Comparison of ENCODE assay signal across 8 cellular contexts in genomic region chr12:79689041-79689476, GRCh38. TPM values are rescaled to one million over a fixed set of nuclear protein-coding genes. Genes with fewer than 3 reads are reported as not detected.
DNase-seq lines count a peak whose midpoint lies in the region; ATAC-seq, FAIRE-seq and TF ChIP-seq lines count a peak whose summit lies in the region.

No MANE protein-coding gene starts in this region.

- no peak for ATAC-seq in activated CD8-positive, alpha-beta T cell treated with anti-CD3 and anti-CD28 coated beads for 36 hours
- no peak for ATAC-seq in GM21786 (IDR thresholded peaks at IDR 0.05; ENCODE audit: unreplicated experiment)

- H3K9ac ChIP-seq in keratinocyte (ENCODE audit: control insufficient read depth, extremely low read depth, insufficient read depth, low read length), result peak overlapping the region; percentile 94

- H3K4me1 ChIP-seq in keratinocyte (ENCODE audit: control insufficient read depth, extremely low read depth, insufficient read depth, low read length), result peaks cover 44% of the 10 kb centered on the region
- H3K4me1 ChIP-seq in thymus (ENCODE audit: control insufficient read depth, insufficient read depth, low read length), result peaks cover 4% of the 10 kb centered on the region

- no peak for FAIRE-seq in keratinocyte (lab: Jason Lieb, UNC)

- H3K4me1 Mint-ChIP-seq in activated CD8-positive, alpha-beta T cell treated with anti-CD3 and anti-CD28 coated beads for 36 hours (ENCODE audit: low read depth), result peaks cover 8% of the 10 kb centered on the region

- H3K79me2 ChIP-seq in keratinocyte (ENCODE audit: control insufficient read depth, insufficient read depth, low read length), result peaks cover 60% of the 10 kb centered on the region

- H3K27ac ChIP-seq in keratinocyte (ENCODE audit: control insufficient read depth, insufficient read depth, low read length) (peak overlapping the region; percentile 99), thymus (ENCODE audit: low read depth) (no peak overlapping the region)

- H4K20me1 ChIP-seq in keratinocyte (ENCODE audit: control insufficient read depth, extremely low read depth, insufficient read depth, low read length), result peaks cover 3% of the 10 kb centered on the region

- H3K36me3 ChIP-seq in keratinocyte (ENCODE audit: control insufficient read depth in 2 of 2, extremely low read depth in 1 of 2, insufficient read depth in 2 of 2, low read length in 2 of 2), result peaks cover 0 to 2% of the 10 kb centered on the region in 2 experiments
- no peaks in the 10 kb centered on the region for H3K36me3 ChIP-seq in thymus (ENCODE audit: control insufficient read depth, insufficient read depth)

- no peaks in the 10 kb centered on the region for H3K36me3 Mint-ChIP-seq in activated CD8-positive, alpha-beta T cell treated with anti-CD3 and anti-CD28 coated beads for 36 hours (ENCODE audit: low read depth)

- peak overlapping the region; percentile 89 for H3K4me2 ChIP-seq in keratinocyte (ENCODE audit: control insufficient read depth, extremely low read depth, insufficient read depth, low read depth, low read length)

- H3K27me3 Mint-ChIP-seq in activated CD8-positive, alpha-beta T cell treated with anti-CD3 and anti-CD28 coated beads for 36 hours, result peaks cover 40% of the 10 kb centered on the region

- H3K4me3 ChIP-seq in AG09309 (ENCODE audit: control insufficient read depth, low read depth, low read length) (peak overlapping the region; percentile 99), keratinocyte (ENCODE audit: control insufficient read depth in 2 of 3, extremely low read depth in 1 of 3, insufficient read depth in 2 of 3, low read depth in 1 of 3, low read length in 3 of 3) (peak overlapping the region; percentile 80 to 97 (median 92)), thymus (ENCODE audit: low read length) (peak overlapping the region; percentile 82)

- DNase-seq in AG09309 (ENCODE audit: low read depth), result no peak
- DNase-seq in HCEC 1CT, result peak; percentile 5
- DNase-seq in activated CD8-positive, alpha-beta T cell treated with anti-CD3 and anti-CD28 coated beads for 36 hours, result no peak
- no peak for DNase-seq in keratinocyte (ENCODE audit: low read depth, low spot score)
- DNase-seq in hepatic stellate cell (ENCODE audit: low spot score), result no peak
- no peak for DNase-seq in head of caudate nucleus

- peak overlapping the region; percentile 63 for H3K4me3 Mint-ChIP-seq in activated CD8-positive, alpha-beta T cell treated with anti-CD3 and anti-CD28 coated beads for 36 hours

- no peaks in the 10 kb centered on the region for H3K9me1 ChIP-seq in keratinocyte (ENCODE audit: control insufficient read depth, extremely low read depth, insufficient read depth, low read length)

- H3K9me3 ChIP-seq in keratinocyte (ENCODE audit: control insufficient read depth, low read depth, low read length), result no peaks in the 10 kb centered on the region
- no peaks in the 10 kb centered on the region for H3K9me3 ChIP-seq in thymus (ENCODE audit: control insufficient read depth)

- dilution Hi-C loops in keratinocyte (cut with MboI; ENCODE audit: extremely low pct_ligation_motif_present, low sequenced_read_pairs), result no loop called here

- H3K27ac Mint-ChIP-seq in activated CD8-positive, alpha-beta T cell treated with anti-CD3 and anti-CD28 coated beads for 36 hours, result no peak overlapping the region

- H3K9me3 Mint-ChIP-seq in activated CD8-positive, alpha-beta T cell treated with anti-CD3 and anti-CD28 coated beads for 36 hours, result no peaks in the 10 kb centered on the region

- no peak overlapping the region for H2AFZ ChIP-seq in keratinocyte (ENCODE audit: control insufficient read depth, low read length)

- TF ChIP-seq CTCF in AG09309 (IDR thresholded peaks at IDR 0.05; ENCODE audit: control insufficient read depth, insufficient read depth, low read depth, low read length, missing control alignments) (no peak), keratinocyte (optimal IDR thresholded peaks at IDR 0.05 in 1 of 3, IDR thresholded peaks at IDR 0.05 in 1 of 3, conservative IDR thresholded peaks at IDR 0.05 in 1 of 3; ENCODE audit: extremely low read depth in 1 of 3, insufficient read depth in 2 of 3, low read length in 3 of 3) (no peak)
- TF ChIP-seq CTCF in activated CD8-positive, alpha-beta T cell treated with anti-CD3 and anti-CD28 coated beads for 36 hours (IDR thresholded peaks at IDR 0.05), result no peak

- intact Hi-C loops in activated CD8-positive, alpha-beta T cell treated with anti-CD3 and anti-CD28 coated beads for 36 hours (cut with micrococcal nuclease), result no loop called here
- intact Hi-C loops in head of caudate nucleus (cut with DNase I), result no loop called here

- H3K27me3 ChIP-seq in keratinocyte (ENCODE audit: control insufficient read depth, extremely low read depth, insufficient read depth, low read length) (no peaks in the 10 kb centered on the region), thymus (ENCODE audit: control insufficient read depth, insufficient read depth) (peaks cover 18% of the 10 kb centered on the region)

- POLR2A ChIA-PET in activated CD8-positive, alpha-beta T cell treated with anti-CD3 and anti-CD28 coated beads for 36 hours (lab: Charles Lee), result no interaction called here

- WGBS in thymus, result under 1% methylated on average over 6 of the region's 6 CpGs

- CTCF ChIA-PET in activated CD8-positive, alpha-beta T cell treated with anti-CD3 and anti-CD28 coated beads for 36 hours (lab: Charles Lee), result no interaction called here

RNA-seq across cellular contexts. Expression of gene PAWR, which starts 1.7 kb away (rescaled TPM):
- 1 to 10 TPM; 5.5 to 5.8 TPM for total RNA-seq in activated CD8-positive, alpha-beta T cell treated with anti-CD3 and anti-CD28 coated beads for 36 hours
- polyA plus RNA-seq in keratinocyte, result 16.3 to 41.1 TPM (median 23.4 TPM) in 3 replicates
- polyA plus RNA-seq in keratinocyte (2011; ENCODE audit: low read depth), result 437 TPM
- polyA plus RNA-seq in keratinocyte (2011; cell fraction: cytosol; rRNA removed), result 12.6 and 20.6 TPM in 2 replicates
- polyA plus RNA-seq in keratinocyte (2011; cell fraction: nucleus; rRNA removed), result 44.6 and 61.7 TPM in 2 replicates
- 35.6 and 56.4 TPM in 2 replicates for polyA plus RNA-seq in keratinocyte (2012; ENCODE audit: low replicate concordance)
- 4.4 to 26.8 TPM (median 10.9 TPM) in 3 replicates for polyA minus RNA-seq in keratinocyte
- 44.3 TPM for polyA minus RNA-seq in keratinocyte (2011; cell fraction: cytosol; rRNA and poly(A)+ RNA removed)
- polyA minus RNA-seq in keratinocyte (2011; cell fraction: nucleus; rRNA and poly(A)+ RNA removed), result 36.2 and 73.8 TPM in 2 replicates
- 38.8 TPM for polyA plus RNA-seq in thymus
